ENCODE assay signal across 8 cellular contexts in genomic region chr19:13089139-13089856, GRCh38. TPM values are rescaled to one million over a fixed set of nuclear protein-coding genes. Genes with fewer than 3 reads are reported as not detected.
DNase-seq lines count a peak whose midpoint lies in the region; ATAC-seq and TF ChIP-seq lines count a peak whose summit lies in the region.

No MANE protein-coding gene starts in this region.

- no peak overlapping the region for H3K18ac ChIP-seq in mesendoderm (ENCODE audit: low read length)

- H3K4me3 ChIP-seq in AG10803 (ENCODE audit: low read length), result no peak overlapping the region
- H3K4me3 ChIP-seq in GM23248, result no peak overlapping the region
- H3K4me3 ChIP-seq in ascending aorta, result no peak overlapping the region
- no peak overlapping the region for H3K4me3 ChIP-seq in mesendoderm (ENCODE audit: low read length)

- no peak overlapping the region for H3K23ac ChIP-seq in mesendoderm (ENCODE audit: low read length)

- H3K4me1 ChIP-seq in GM23248 (ENCODE audit: insufficient read depth) (peaks cover 25% of the 10 kb centered on the region), ascending aorta (peaks cover 47 to 58% of the 10 kb centered on the region in 2 donors), mesendoderm (ENCODE audit: control insufficient read depth, low read depth, low read length) (peaks cover 9% of the 10 kb centered on the region)

- no peak overlapping the region for H4K8ac ChIP-seq in mesendoderm (ENCODE audit: low read depth, low read length)

- peak; percentile 53 for TF ChIP-seq CTCF in AG10803 (conservative IDR thresholded peaks at IDR 0.05; ENCODE audit: low read length)
- TF ChIP-seq CTCF in ascending aorta (IDR thresholded peaks at IDR 0.05), result peak in 1 of 3 experiments; percentile 29

- peak overlapping the region; percentile 55; the same call in 1 of the 2 replicates for H3K9ac ChIP-seq in GM23248
- H3K9ac ChIP-seq in mesendoderm (ENCODE audit: low read length), result no peak overlapping the region

- intact Hi-C loops in ascending aorta (cut with DNase I), result no loop called here

- H3K9me3 ChIP-seq in GM23248 (ENCODE audit: low read depth), result no peaks in the 10 kb centered on the region
- no peaks in the 10 kb centered on the region for H3K9me3 ChIP-seq in ascending aorta

- no peak overlapping the region for H2AFZ ChIP-seq in GM23248

- H2AK5ac ChIP-seq in mesendoderm (ENCODE audit: low read length), result no peak overlapping the region

- in situ Hi-C loops in GM23248 (cut with MboI), result no loop called here

- no peak for ATAC-seq in HG03521 (IDR thresholded peaks at IDR 0.05; ENCODE audit: unreplicated experiment)

- H4K5ac ChIP-seq in mesendoderm (ENCODE audit: low read length), result no peak overlapping the region

- H3F3A ChIP-seq in GM23248 (ENCODE audit: insufficient read depth), result peaks cover 33% of the 10 kb centered on the region

- H2BK15ac ChIP-seq in mesendoderm (replicated peaks; ENCODE audit: low read depth), result no peak overlapping the region

- H3K36me3 ChIP-seq in GM23248 (ENCODE audit: low read depth) (peaks cover 6% of the 10 kb centered on the region; the same call in 1 of the 2 replicates), ascending aorta (peaks cover 10 to 11% of the 10 kb centered on the region in 2 donors), mesendoderm (ENCODE audit: control insufficient read depth, insufficient read depth, low read length) (no peaks in the 10 kb centered on the region)

- H3K27ac ChIP-seq in GM23248 (peak overlapping the region; percentile 78), ascending aorta (peak overlapping the region; percentile 93 to 94), mesendoderm (ENCODE audit: low read depth, low read length) (no peak overlapping the region)

- WGBS in GM23248 (ENCODE audit: low coverage in 1 of 2, low lambda C conversion rate in 2 of 2, missing lambda C conversion rate in 2 of 2), 2 experiments, result 46 to 78% methylated on average over 4 to 5 of the region's 5 CpGs
- WGBS in mesendoderm (ENCODE audit: extremely low coverage, insufficient coverage, low lambda C conversion rate), result no CpG with 5 or more reads among the region's 5 CpGs

- no peak overlapping the region for H2BK120ac ChIP-seq in mesendoderm (ENCODE audit: low read depth, low read length)

- H3K79me2 ChIP-seq in GM23248 (ENCODE audit: insufficient read depth) (peaks cover 37% of the 10 kb centered on the region), mesendoderm (ENCODE audit: control insufficient read depth, insufficient read depth, low read length) (no peaks in the 10 kb centered on the region)

- no peaks in the 10 kb centered on the region for H3K79me1 ChIP-seq in mesendoderm (ENCODE audit: low read length)

- H2BK5ac ChIP-seq in mesendoderm (ENCODE audit: low read length), result no peak overlapping the region

- H3K56ac ChIP-seq in mesendoderm (ENCODE audit: low read length), result no peak overlapping the region

- no peaks in the 10 kb centered on the region for H4K20me1 ChIP-seq in GM23248 (ENCODE audit: insufficient read depth)

- no peaks in the 10 kb centered on the region for H3K9me2 ChIP-seq in GM23248 (ENCODE audit: insufficient read depth)

- DNase-seq in AG10803 (ENCODE audit: low read depth) (no peak), GM23248 (peak; percentile 69), ascending aorta (ENCODE audit: low spot score in 2 of 2) (peak in 1 of 2 donors; percentile 68), mesendoderm (peak; percentile 81), occipital lobe (lab: John Stamatoyannopoulos, UW) (no peak), NCI-H2227 treated with DMSO at 0.1 percent for 48 hours (lab: John Stamatoyannopoulos, UW) (no peak), NCI-H510A treated with DMSO at 0.1 percent for 48 hours (lab: John Stamatoyannopoulos, UW) (no peak)

- no peaks in the 10 kb centered on the region for H3K27me3 ChIP-seq in GM23248 (replicated peaks; ENCODE audit: insufficient read depth)
- H3K27me3 ChIP-seq in ascending aorta, result no peaks in the 10 kb centered on the region
- H3K27me3 ChIP-seq in mesendoderm (ENCODE audit: insufficient read depth, low read length, poor library complexity), result no peaks in the 10 kb centered on the region

- H3K4me2 ChIP-seq in GM23248 (ENCODE audit: unreplicated experiment) (no peak overlapping the region), mesendoderm (ENCODE audit: low read length) (no peak overlapping the region)

- no peak overlapping the region for H3K4ac ChIP-seq in mesendoderm (ENCODE audit: low read depth, low read length)

RNA-seq across cellular contexts. Expression of gene LYL1, which starts 13.4 kb away (rescaled TPM):
- total RNA-seq in GM23248 (2014; rRNA removed; shearing (Covaris generic)), result not detected in 2 replicates
- 0.18 TPM in 1 of 2 replicates, not detected in the other for polyA plus RNA-seq in GM23248 (2016; fragmentation: Nextera tagmentation; extraction: Ambion mirVana)
- total RNA-seq in ascending aorta (46.7 TPM), occipital lobe (3.3 TPM)
- polyA plus RNA-seq in mesendoderm (2013, experiment 1 of 2), result 0.48 TPM
- polyA plus RNA-seq in mesendoderm (2013, experiment 2 of 2), result 0.62 TPM

RNA-seq across cellular contexts. Expression of gene TRMT1, which starts 27.2 kb away (rescaled TPM):
- 30.4 and 33.0 TPM in 2 replicates for total RNA-seq in GM23248 (2014; rRNA removed; shearing (Covaris generic))
- polyA plus RNA-seq in GM23248 (2016; fragmentation: Nextera tagmentation; extraction: Ambion mirVana), result 27.0 and 31.8 TPM in 2 replicates
- total RNA-seq in ascending aorta (17.3 TPM), occipital lobe (27.1 TPM)
- polyA plus RNA-seq in mesendoderm (2013, experiment 1 of 2), result 67.9 TPM
- 70.6 TPM for polyA plus RNA-seq in mesendoderm (2013, experiment 2 of 2)

RNA-seq across cellular contexts. Expression of gene NACC1, which starts 28.8 kb away (rescaled TPM):
- total RNA-seq in GM23248 (2014; rRNA removed; shearing (Covaris generic)), result 104 and 105 TPM in 2 replicates
- 1.4 and 2.6 TPM in 2 replicates for polyA plus RNA-seq in GM23248 (2016; fragmentation: Nextera tagmentation; extraction: Ambion mirVana)
- total RNA-seq in ascending aorta, result 35.5 TPM
- 210 TPM for polyA plus RNA-seq in mesendoderm (2013, experiment 1 of 2)
- 205 TPM for polyA plus RNA-seq in mesendoderm (2013, experiment 2 of 2)
- 13.1 TPM for total RNA-seq in occipital lobe

Comparison
In these comparisons a context has a peak if more than half of its experiments do, and no peak if none do; other contexts are left out.
1. DNase-seq: peak in GM23248 (single experiment) and mesendoderm (single experiment); none in AG10803 (single experiment), occipital lobe (single experiment), NCI-H2227 treated with DMSO at 0.1 percent for 48 hours (single experiment) and NCI-H510A treated with DMSO at 0.1 percent for 48 hours (single experiment).
2. RNA of gene LYL1, which starts 13.4 kb away (total RNA-seq): 46.7 TPM in ascending aorta (single experiment); 3.3 TPM in occipital lobe (single experiment) and not detected in GM23248; every median in the first group is over 10 times any median in the second.